Comparison of ENCODE assay signal across 8 cellular contexts in the genomic region with DNA sequence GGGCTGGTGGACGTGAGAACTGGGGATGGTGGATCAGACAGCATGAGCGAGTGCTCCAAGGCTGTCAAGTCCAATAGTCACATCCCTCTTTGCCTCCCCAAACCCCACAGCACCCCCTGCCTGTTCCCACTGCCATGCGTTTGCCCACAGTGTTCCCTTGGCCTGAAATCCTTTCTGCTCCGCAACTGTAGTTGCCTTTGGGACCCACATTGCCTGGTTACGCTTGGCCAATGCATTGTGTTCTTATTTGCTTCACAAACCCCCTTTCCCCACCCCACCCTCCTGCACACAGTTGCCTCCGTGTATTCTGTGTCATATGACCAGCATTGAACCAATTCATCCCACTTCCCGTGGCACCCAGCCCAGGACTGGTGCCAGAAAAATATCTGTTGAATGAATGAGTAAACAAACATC. TPM values are rescaled to one million over a fixed set of nuclear protein-coding genes. Genes with fewer than 3 reads are reported as not detected.
DNase-seq lines count a peak whose midpoint lies in the region; TF ChIP-seq lines count a peak whose summit lies in the region.

No MANE protein-coding gene starts in this region.

- no peaks in the 10 kb centered on the region for H3K9me3 ChIP-seq in vagina
- H3K9me3 ChIP-seq in Karpas-422 (ENCODE audit: low read length), result no peaks in the 10 kb centered on the region

- H3K9ac ChIP-seq in Karpas-422 (ENCODE audit: low read length), result no peak overlapping the region

- H3K4me3 ChIP-seq in vagina, result no peak overlapping the region
- no peak overlapping the region for H3K4me3 ChIP-seq in Karpas-422 (ENCODE audit: low read length)

- peaks cover 14% of the 10 kb centered on the region for H3K79me2 ChIP-seq in Karpas-422 (ENCODE audit: low read length)

- peak; percentile 65 for DNase-seq in DMS53 treated with DMSO at 0.1 percent for 48 hours (lab: John Stamatoyannopoulos, UW; ENCODE audit: unreplicated experiment)
- DNase-seq in NCI-H2081 (lab: John Stamatoyannopoulos, UW), result peak; percentile 85 to 91
- peak; percentile 83 to 91 for DNase-seq in dermis microvascular lymphatic vessel endothelial cell (ENCODE audit: low read depth in 2 of 2)
- peak in 46 of 56 donors; percentile 10 to 75 (median 50) for DNase-seq in nucleus accumbens (lab: John Stamatoyannopoulos, UW)
- no peak for DNase-seq in vagina (ENCODE audit: extremely low spot score in 2 of 2)
- no peak for DNase-seq in posterior vena cava (ENCODE audit: low spot score)
- DNase-seq in activated CD4-positive, alpha-beta T cell treated with anti-CD3 and anti-CD28 coated beads, Interleukin-2, amount 50 U/mL, for 4 hours, result no peak
- no peak for DNase-seq in Karpas-422

- TF ChIP-seq CTCF in vagina (IDR thresholded peaks at IDR 0.05), result no peak

- no peak overlapping the region for H2AFZ ChIP-seq in Karpas-422 (ENCODE audit: low read length)

- peaks cover 11% of the 10 kb centered on the region; the same call in 1 of the 2 replicates for H4K20me1 ChIP-seq in Karpas-422 (ENCODE audit: insufficient read depth, low read depth, low read length)

- H3K9me2 ChIP-seq in Karpas-422 (replicated peaks; ENCODE audit: insufficient read depth, low read length), result no peaks in the 10 kb centered on the region

- no peak overlapping the region for H3K4me2 ChIP-seq in Karpas-422 (ENCODE audit: low read depth, low read length, poor library complexity, severe bottlenecking)

- H3K4me1 ChIP-seq in vagina, result peaks cover 33% of the 10 kb centered on the region
- H3K4me1 ChIP-seq in Karpas-422 (ENCODE audit: low read length), result peaks cover 27% of the 10 kb centered on the region

- H3K27me3 ChIP-seq in vagina, result no peaks in the 10 kb centered on the region
- no peaks in the 10 kb centered on the region for H3K27me3 ChIP-seq in Karpas-422 (ENCODE audit: low read length)

- H3K27ac ChIP-seq in vagina, result no peak overlapping the region
- no peak overlapping the region for H3K27ac ChIP-seq in Karpas-422 (ENCODE audit: low read length)

- TF ChIP-seq POLR2A in vagina (IDR thresholded peaks at IDR 0.05), result no peak

- no peaks in the 10 kb centered on the region for H3K36me3 ChIP-seq in vagina
- H3K36me3 ChIP-seq in Karpas-422 (ENCODE audit: insufficient read depth, low read length), result no peaks in the 10 kb centered on the region

- intact Hi-C loops in vagina (cut with DNase I), result no loop called here
- intact Hi-C loops in posterior vena cava (cut with DNase I), result no loop called here

RNA-seq across cellular contexts. Expression of gene KIAA0930, which starts 2.1 kb away (rescaled TPM):
- total RNA-seq in dermis microvascular lymphatic vessel endothelial cell (39.3 and 57.7 TPM in 2 replicates), vagina (42.5 TPM), posterior vena cava (10 to 100 TPM; 48.5 to 74.0 TPM)
- 19.3 and 33.5 TPM in 2 replicates for total RNA-seq in Karpas-422 (2014; rRNA removed; shearing (Covaris generic); ENCODE audit: low replicate concordance)

RNA-seq across cellular contexts. Expression of gene UPK3A, which starts 42.0 kb away (rescaled TPM):
- total RNA-seq in dermis microvascular lymphatic vessel endothelial cell, result not detected in 2 replicates
- total RNA-seq in vagina, result not detected
- not detected for total RNA-seq in posterior vena cava
- total RNA-seq in Karpas-422 (2014; rRNA removed; shearing (Covaris generic); ENCODE audit: low replicate concordance), result not detected in 2 replicates

Comparison
In these comparisons a context has a peak if more than half of its experiments do, and no peak if none do; other contexts are left out.
1. DNase-seq: peak in DMS53 treated with DMSO at 0.1 percent for 48 hours (single experiment), NCI-H2081 (2 of 2), dermis microvascular lymphatic vessel endothelial cell (2 of 2) and nucleus accumbens (46 of 56); none in vagina (0 of 2), posterior vena cava (single experiment), activated CD4-positive, alpha-beta T cell treated with anti-CD3 and anti-CD28 coated beads, Interleukin-2, amount 50 U/mL, for 4 hours (0 of 2) and Karpas-422 (single experiment).